In genomic region chr13:30111810-30112209, GRCh38 we compare ENCODE assay signal across 10 cellular contexts.
DNase-seq lines count a peak whose midpoint lies in the region; ATAC-seq and TF ChIP-seq lines count a peak whose summit lies in the region.
"Had no signal": no experiment of that assay in that cellular context is flagged by ENCODE, and none has a peak within 500 bp of the region (broad histone marks: within the 10 kb centered on the region; RNA-seq: fewer than 3 reads in every experiment).

No MANE protein-coding gene starts in this region.

- no peak for ATAC-seq in stimulated activated memory B cell treated with anti-CD40 and anti-IgM and Interleukin-4, amounts not matched to agents 10 μg/mL and 1 μg/mL and 100 μg/mL, for 72 hours
- ATAC-seq in HG02852 (IDR thresholded peaks at IDR 0.05; ENCODE audit: unreplicated experiment), result no peak

- H3K27ac Mint-ChIP-seq in T-helper 1 cell treated with Interleukin-12 subunit alpha and Interleukin-12 subunit beta and Interleukin-4 antibody, amounts not matched to agents 30 μg/mL and 1 μg/mL, for 36 hours, result no peak overlapping the region
- no peak overlapping the region for H3K27ac Mint-ChIP-seq in activated naive CD8-positive, alpha-beta T cell
- H3K27ac Mint-ChIP-seq in nephron progenitor cell, result peak overlapping the region; percentile 40
- no peak overlapping the region for H3K27ac Mint-ChIP-seq in stimulated activated memory B cell treated with anti-CD40 and anti-IgM and Interleukin-4, amounts not matched to agents 10 μg/mL and 1 μg/mL and 100 μg/mL, for 72 hours

- H3K9me3 Mint-ChIP-seq in T-helper 1 cell treated with Interleukin-12 subunit alpha and Interleukin-12 subunit beta and Interleukin-4 antibody, amounts not matched to agents 30 μg/mL and 1 μg/mL, for 36 hours, result no peaks in the 10 kb centered on the region
- no peaks in the 10 kb centered on the region for H3K9me3 Mint-ChIP-seq in activated naive CD8-positive, alpha-beta T cell (ENCODE audit: low read depth)
- no peaks in the 10 kb centered on the region for H3K9me3 Mint-ChIP-seq in nephron progenitor cell
- H3K9me3 Mint-ChIP-seq in stimulated activated memory B cell treated with anti-CD40 and anti-IgM and Interleukin-4, amounts not matched to agents 10 μg/mL and 1 μg/mL and 100 μg/mL, for 72 hours, result no peaks in the 10 kb centered on the region
- H3K9me3 Mint-ChIP-seq: CD4-positive, CD25-positive, alpha-beta regulatory T cell had no signal

- peak overlapping the region; percentile 23 for H3K4me3 Mint-ChIP-seq in T-helper 1 cell treated with Interleukin-12 subunit alpha and Interleukin-12 subunit beta and Interleukin-4 antibody, amounts not matched to agents 30 μg/mL and 1 μg/mL, for 36 hours
- H3K4me3 Mint-ChIP-seq in activated naive CD8-positive, alpha-beta T cell, result peak overlapping the region; percentile 41
- no peak overlapping the region for H3K4me3 Mint-ChIP-seq in nephron progenitor cell
- H3K4me3 Mint-ChIP-seq in stimulated activated memory B cell treated with anti-CD40 and anti-IgM and Interleukin-4, amounts not matched to agents 10 μg/mL and 1 μg/mL and 100 μg/mL, for 72 hours, result no peak overlapping the region

- peak; percentile 29 for TF ChIP-seq CTCF in nephron progenitor cell (IDR thresholded peaks at IDR 0.05)

- peaks cover 13% of the 10 kb centered on the region for H3K27me3 Mint-ChIP-seq in T-helper 1 cell treated with Interleukin-12 subunit alpha and Interleukin-12 subunit beta and Interleukin-4 antibody, amounts not matched to agents 30 μg/mL and 1 μg/mL, for 36 hours (ENCODE audit: low read depth)
- H3K27me3 Mint-ChIP-seq in activated naive CD8-positive, alpha-beta T cell, result no peaks in the 10 kb centered on the region
- peaks cover 15% of the 10 kb centered on the region for H3K27me3 Mint-ChIP-seq in nephron progenitor cell (ENCODE audit: low read depth, poor library complexity)
- peaks cover 10% of the 10 kb centered on the region for H3K27me3 Mint-ChIP-seq in stimulated activated memory B cell treated with anti-CD40 and anti-IgM and Interleukin-4, amounts not matched to agents 10 μg/mL and 1 μg/mL and 100 μg/mL, for 72 hours

- no peaks in the 10 kb centered on the region for H3K36me3 Mint-ChIP-seq in T-helper 1 cell treated with Interleukin-12 subunit alpha and Interleukin-12 subunit beta and Interleukin-4 antibody, amounts not matched to agents 30 μg/mL and 1 μg/mL, for 36 hours (ENCODE audit: low read depth)
- no peaks in the 10 kb centered on the region for H3K36me3 Mint-ChIP-seq in activated naive CD8-positive, alpha-beta T cell
- H3K36me3 Mint-ChIP-seq in nephron progenitor cell (ENCODE audit: low read depth), result no peaks in the 10 kb centered on the region
- H3K36me3 Mint-ChIP-seq in stimulated activated memory B cell treated with anti-CD40 and anti-IgM and Interleukin-4, amounts not matched to agents 10 μg/mL and 1 μg/mL and 100 μg/mL, for 72 hours, result no peaks in the 10 kb centered on the region
- H3K36me3 Mint-ChIP-seq: CD4-positive, CD25-positive, alpha-beta regulatory T cell had no signal

- DNase-seq in T-helper 1 cell (no peak), HT-29 (ENCODE audit: low spot score) (peak; percentile 38), nephron progenitor cell (peak; percentile 41)
- no peak for DNase-seq in stimulated activated naive CD4-positive, alpha-beta T cell treated with Interleukin-2 at 50 U/mL for 16 hours (lab: John Stamatoyannopoulos, UW)
- DNase-seq: cortex of kidney had no signal

- H3K4me1 Mint-ChIP-seq in T-helper 1 cell treated with Interleukin-12 subunit alpha and Interleukin-12 subunit beta and Interleukin-4 antibody, amounts not matched to agents 30 μg/mL and 1 μg/mL, for 36 hours (ENCODE audit: low read depth), result peaks cover 25% of the 10 kb centered on the region
- peaks cover 21% of the 10 kb centered on the region for H3K4me1 Mint-ChIP-seq in activated naive CD8-positive, alpha-beta T cell (ENCODE audit: low read depth)
- peaks cover 84% of the 10 kb centered on the region for H3K4me1 Mint-ChIP-seq in nephron progenitor cell
- H3K4me1 Mint-ChIP-seq in stimulated activated memory B cell treated with anti-CD40 and anti-IgM and Interleukin-4, amounts not matched to agents 10 μg/mL and 1 μg/mL and 100 μg/mL, for 72 hours, result peaks cover 17% of the 10 kb centered on the region

Comparison
In these comparisons a context has a peak if more than half of its experiments do, and no peak if none do; other contexts are left out.
1. H3K4me3 Mint-ChIP-seq: peak in T-helper 1 cell treated with Interleukin-12 subunit alpha and Interleukin-12 subunit beta and Interleukin-4 antibody, amounts not matched to agents 30 μg/mL and 1 μg/mL, for 36 hours (single experiment) and activated naive CD8-positive, alpha-beta T cell (single experiment); none in nephron progenitor cell (single experiment) and stimulated activated memory B cell treated with anti-CD40 and anti-IgM and Interleukin-4, amounts not matched to agents 10 μg/mL and 1 μg/mL and 100 μg/mL, for 72 hours (single experiment).
2. DNase-seq: peak in HT-29 (single experiment) and nephron progenitor cell (single experiment); none in T-helper 1 cell (0 of 5) and stimulated activated naive CD4-positive, alpha-beta T cell treated with Interleukin-2 at 50 U/mL for 16 hours (single experiment).